ENCODE assay signal across 19 cellular contexts in genomic region chr10:128664729-128665128, GRCh38.
DNase-seq lines count a peak whose midpoint lies in the region; ATAC-seq and TF ChIP-seq lines count a peak whose summit lies in the region.
"Had no signal": no experiment of that assay in that cellular context is flagged by ENCODE, and none has a peak within 500 bp of the region (broad histone marks: within the 10 kb centered on the region; RNA-seq: fewer than 3 reads in every experiment).

No MANE protein-coding gene starts in this region.

- H3K9me3 Mint-ChIP-seq in stimulated activated effector memory CD8-positive, alpha-beta T cell treated with anti-CD3 and anti-CD28 coated beads, Interleukin-12 subunit alpha, Interleukin-12 subunit beta, amount 100 ng/mL, for 72 hours: peaks cover 7% of the 10 kb centered on the region

- H3K36me3 Mint-ChIP-seq in stimulated activated effector memory CD8-positive, alpha-beta T cell treated with anti-CD3 and anti-CD28 coated beads, Interleukin-12 subunit alpha, Interleukin-12 subunit beta, amount 100 ng/mL, for 72 hours: no peaks in the 10 kb centered on the region
- H3K36me3 Mint-ChIP-seq: CD8-positive, alpha-beta memory T cell; T-cell had no signal

- CTCF ChIA-PET in HEK293T (lab: Yijun Ruan, JAX): no interaction called here

- H3K4me1 Mint-ChIP-seq in stimulated activated effector memory CD8-positive, alpha-beta T cell treated with anti-CD3 and anti-CD28 coated beads, Interleukin-12 subunit alpha, Interleukin-12 subunit beta, amount 100 ng/mL, for 72 hours: no peaks in the 10 kb centered on the region
- H3K4me1 Mint-ChIP-seq: CD8-positive, alpha-beta memory T cell; T-cell had no signal

- H3K27ac Mint-ChIP-seq in stimulated activated effector memory CD8-positive, alpha-beta T cell treated with anti-CD3 and anti-CD28 coated beads, Interleukin-12 subunit alpha, Interleukin-12 subunit beta, amount 100 ng/mL, for 72 hours: peak overlapping the region; percentile 7
- H3K27ac Mint-ChIP-seq: CD8-positive, alpha-beta memory T cell; T-cell had no signal

- H3K4me3 Mint-ChIP-seq in stimulated activated effector memory CD8-positive, alpha-beta T cell treated with anti-CD3 and anti-CD28 coated beads, Interleukin-12 subunit alpha, Interleukin-12 subunit beta, amount 100 ng/mL, for 72 hours: no peak overlapping the region
- H3K4me3 Mint-ChIP-seq: CD8-positive, alpha-beta memory T cell; T-cell had no signal

- ATAC-seq in stimulated activated effector memory CD8-positive, alpha-beta T cell treated with anti-CD3 and anti-CD28 coated beads, Interleukin-12 subunit alpha, Interleukin-12 subunit beta, amount 100 ng/mL, for 72 hours: no peak
- ATAC-seq: PC-3, T-cell had no signal

- POLR2A ChIA-PET in HEK293T (lab: Yijun Ruan, JAX): no interaction called here

- DNase-seq in SKM-1 treated with dmso at 0.1 percent for 144 hours (lab: John Stamatoyannopoulos, UW; ENCODE audit: unreplicated experiment): peak; percentile 27
- no peak for DNase-seq in SKM-1 (lab: John Stamatoyannopoulos, UW; ENCODE audit: unreplicated experiment)
- DNase-seq in MV-4-11 (lab: John Stamatoyannopoulos, UW): peak; percentile 95
- DNase-seq in OCI-M1 (lab: John Stamatoyannopoulos, UW): peak; percentile 14
- no peak for DNase-seq in stimulated activated effector memory CD8-positive, alpha-beta T cell treated with anti-CD3 and anti-CD28 coated beads, Interleukin-12 subunit alpha, Interleukin-12 subunit beta, amount 100 ng/mL, for 72 hours (ENCODE audit: low spot score in 2 of 2)
- DNase-seq in HEK293T (ENCODE audit: extremely low spot score): no peak
- DNase-seq in NCI-H1417 (lab: John Stamatoyannopoulos, UW): no peak
- DNase-seq in DMS79 treated with DMSO at 0.1 percent for 48 hours (lab: John Stamatoyannopoulos, UW): no peak
- DNase-seq: Calu3; CD8-positive, alpha-beta memory T cell; DMS153; GOT3; NCI-H1436; NCI-H1930; NK-92 treated with Interleukin-12 subunit alpha and Interleukin-12 subunit beta, amount 100 ng/mL, for 24 hours; PC-3; RPMI8226; SHP77; T-cell had no signal

TF ChIP-seq in HEK293T, 16 proteins besides CTCF, POLR2A, EP300 and RAD21:
- TF ChIP-seq ZNF384 (IDR thresholded peaks at IDR 0.05) (no peak), FOXA1 (IDR thresholded peaks at IDR 0.05) (no peak), BHLHE40 (IDR thresholded peaks at IDR 0.05; ENCODE audit: borderline replicate concordance) (no peak), TARDBP (IDR thresholded peaks at IDR 0.05) (no peak), LEF1 (IDR thresholded peaks at IDR 0.05; ENCODE audit: borderline replicate concordance) (no peak), SUZ12 (IDR thresholded peaks at IDR 0.05) (no peak), HDGF (IDR thresholded peaks at IDR 0.05; ENCODE audit: borderline replicate concordance) (no peak), SP1 (IDR thresholded peaks at IDR 0.05) (no peak), ARNT (IDR thresholded peaks at IDR 0.05) (no peak), FOXK2 (IDR thresholded peaks at IDR 0.05) (no peak), L3MBTL2 (conservative IDR thresholded peaks at IDR 0.05) (no peak)
TF ChIP-seq in HEK293T: peak in this region for 0.

Comparison
In these comparisons a context has a peak if more than half of its experiments do, and no peak if none do; other contexts are left out.
1. DNase-seq: peak in SKM-1 treated with dmso at 0.1 percent for 144 hours (single experiment), MV-4-11 (single experiment) and OCI-M1 (single experiment); none in SKM-1 (single experiment), stimulated activated effector memory CD8-positive, alpha-beta T cell treated with anti-CD3 and anti-CD28 coated beads, Interleukin-12 subunit alpha, Interleukin-12 subunit beta, amount 100 ng/mL, for 72 hours (0 of 2), HEK293T (single experiment), NCI-H1417 (0 of 3) and DMS79 treated with DMSO at 0.1 percent for 48 hours (single experiment).